ENCODE assay signal across 11 cellular contexts in the genomic region with DNA sequence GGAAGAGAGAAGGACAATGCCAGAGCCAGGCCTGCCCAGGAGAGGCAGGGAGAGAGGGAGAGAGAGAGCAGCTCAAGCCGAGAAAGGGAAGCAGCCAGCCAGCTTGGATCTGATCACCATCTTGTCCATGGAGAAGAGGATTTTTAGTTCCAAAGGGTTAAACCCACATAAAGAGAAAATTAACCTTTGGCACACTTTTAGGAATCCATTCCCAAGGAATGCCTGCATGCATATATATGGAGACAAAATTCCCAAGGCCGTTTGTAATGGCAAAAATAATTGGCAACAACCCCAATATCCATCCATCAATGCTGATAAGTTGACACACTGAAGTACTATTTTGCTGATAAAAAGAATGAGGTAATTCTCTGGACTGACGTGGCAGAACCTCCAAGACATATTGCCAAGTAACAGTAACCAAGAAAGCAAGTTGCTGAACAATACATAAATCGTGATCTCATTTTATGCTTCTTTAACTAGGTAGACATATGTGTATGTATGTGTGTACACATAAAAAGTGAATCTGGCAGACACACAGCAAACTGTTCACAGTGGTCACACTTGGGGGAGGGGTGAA. TPM values are rescaled to one million over a fixed set of nuclear protein-coding genes. Genes with fewer than 3 reads are reported as not detected.
DNase-seq lines count a peak whose midpoint lies in the region; ATAC-seq, FAIRE-seq and TF ChIP-seq lines count a peak whose summit lies in the region.
"Had no signal": no experiment of that assay in that cellular context is flagged by ENCODE, and none has a peak within 500 bp of the region (broad histone marks: within the 10 kb centered on the region; RNA-seq: fewer than 3 reads in every experiment).

No MANE protein-coding gene starts in this region.

- peak; percentile 51 for DNase-seq in GM04503 (ENCODE audit: low read depth)
- peak; percentile 64 for DNase-seq in RKO (ENCODE audit: low spot score)
- peak; percentile 21 to 22 for DNase-seq in erythroblast (lab: John Stamatoyannopoulos, UW)
- peak; percentile 91 for DNase-seq in osteoblast (ENCODE audit: insufficient read length, low spot score, missing footprints)
- no peak for DNase-seq in CD1c-positive myeloid dendritic cell (ENCODE audit: extremely low spot score)
- no peak for DNase-seq in H54 (ENCODE audit: insufficient read length, low spot score)
- DNase-seq in activated naive CD4-positive, alpha-beta T cell treated with Interleukin-2 at 50 U/mL for 16 hours: no peak

- peaks cover 34% of the 10 kb centered on the region for H3K4me1 ChIP-seq in osteoblast (ENCODE audit: insufficient read depth, low read length)

- no peak for FAIRE-seq in H54 (lab: Jason Lieb, UNC)

- no peak for TF ChIP-seq POLR2A in erythroblast (IDR thresholded peaks at IDR 0.05; ENCODE audit: low read length)
- TF ChIP-seq POLR2A in H54 (IDR thresholded peaks at IDR 0.05; ENCODE audit: low read depth, low read length): no peak

- H4K20me1 ChIP-seq in osteoblast (ENCODE audit: insufficient read depth, low read length): no peaks in the 10 kb centered on the region

- H3K27me3 ChIP-seq in osteoblast (ENCODE audit: insufficient read depth, low read length): no peaks in the 10 kb centered on the region

- H3K79me2 ChIP-seq in osteoblast (ENCODE audit: insufficient read depth, low read length): no peaks in the 10 kb centered on the region

- H3K4me2 ChIP-seq in osteoblast (ENCODE audit: insufficient read depth, low read length): peak overlapping the region; percentile 20

- H3K36me3 ChIP-seq in osteoblast (ENCODE audit: insufficient read depth, low read length): no peaks in the 10 kb centered on the region

- TF ChIP-seq CTCF in osteoblast (IDR thresholded peaks at IDR 0.05; ENCODE audit: extremely low read depth, low read depth, low read length): no peak

- no peak for ATAC-seq in HG02642 (IDR thresholded peaks at IDR 0.05; ENCODE audit: poor library complexity, unreplicated experiment)

- no peak overlapping the region for H3K4me3 ChIP-seq in osteoblast (ENCODE audit: insufficient read depth, low read length)
- H3K4me3 ChIP-seq: coronary artery had no signal

- no peak overlapping the region for H2AFZ ChIP-seq in osteoblast (ENCODE audit: low read length)

- H3K9me3 ChIP-seq in osteoblast (ENCODE audit: low read depth, low read length): no peaks in the 10 kb centered on the region

- H3K27ac ChIP-seq in osteoblast (ENCODE audit: low read depth, low read length): peak overlapping the region; percentile 86

RNA-seq across cellular contexts. Expression of a gene that starts 7.5 kb away (rescaled TPM):
- total RNA-seq in osteoblast: under 0.01 and 0.36 TPM in 2 replicates
- total RNA-seq: mesenteric fat pad had no signal

RNA-seq across cellular contexts. Expression of a gene that starts 26.0 kb away (rescaled TPM):
- 0.29 TPM in 1 of 2 replicates, not detected in the other for total RNA-seq in osteoblast
- total RNA-seq: mesenteric fat pad, NCI-H460 had no signal

RNA-seq across cellular contexts. Expression of a gene that starts 36.6 kb away (rescaled TPM):
- total RNA-seq in osteoblast: 77.5 and 106 TPM in 2 replicates
- total RNA-seq: NCI-H460 had no signal

Comparison
In these comparisons a context has a peak if more than half of its experiments do, and no peak if none do; other contexts are left out.
1. DNase-seq: peak in GM04503 (single experiment), RKO (single experiment), erythroblast (2 of 2) and osteoblast (single experiment); none in CD1c-positive myeloid dendritic cell (single experiment), H54 (single experiment) and activated naive CD4-positive, alpha-beta T cell treated with Interleukin-2 at 50 U/mL for 16 hours (single experiment).